ENCODE assay signal across 8 cellular contexts in genomic region chr3:46558184-46559029, GRCh38. TPM values are rescaled to one million over a fixed set of nuclear protein-coding genes. Genes with fewer than 3 reads are reported as not detected.
DNase-seq lines count a peak whose midpoint lies in the region; ATAC-seq and TF ChIP-seq lines count a peak whose summit lies in the region.

No MANE protein-coding gene starts in this region.

- DNase-seq in CMK (ENCODE audit: low read depth) (peak; percentile 68), GM20000 (ENCODE audit: low spot score) (peak; percentile 86), HS-5 (ENCODE audit: low read depth) (peak; percentile 84), SJCRH30 (peak; percentile 34 to 57), cardiac septum (ENCODE audit: low spot score) (peak; percentile 89), putamen (ENCODE audit: low spot score) (peak; percentile 59), aorta (peak; percentile 87 to 92)
- peak; percentile 62 for DNase-seq in activated naive CD4-positive, alpha-beta T cell treated with Interleukin-2 at 50 U/mL for 16 hours

- H3K4me1 ChIP-seq in SJCRH30, result no peaks in the 10 kb centered on the region
- no peaks in the 10 kb centered on the region for H3K4me1 ChIP-seq in aorta (ENCODE audit: control insufficient read depth in 1 of 2, insufficient read depth in 2 of 2, low read length in 2 of 2)

- 23 to 39% methylated on average over 22 of the region's 22 CpGs for WGBS in aorta, 2 donors

- H3K27ac ChIP-seq in SJCRH30 (no peak overlapping the region), aorta (ENCODE audit: low read depth in 1 of 2, low read length in 2 of 2) (no peak overlapping the region)

- peak; percentile 79 for ATAC-seq in aorta (ENCODE audit: low FRiP score)

- peak; percentile 76 for TF ChIP-seq CTCF in GM20000 (IDR thresholded peaks at IDR 0.05; ENCODE audit: extremely low read depth, missing control alignments)

- no peaks in the 10 kb centered on the region for H3K36me3 ChIP-seq in SJCRH30
- H3K36me3 ChIP-seq in aorta (ENCODE audit: control insufficient read depth in 1 of 2, insufficient read depth in 2 of 2, low read length in 1 of 2), result no peaks in the 10 kb centered on the region

- H3K4me3 ChIP-seq in SJCRH30, result no peak overlapping the region
- no peak overlapping the region for H3K4me3 ChIP-seq in aorta (ENCODE audit: low read length in 2 of 2)

- H3K9me3 ChIP-seq in SJCRH30 (replicated peaks), result no peaks in the 10 kb centered on the region
- H3K9me3 ChIP-seq in aorta (ENCODE audit: control insufficient read depth, low read length), result peaks cover 5% of the 10 kb centered on the region

- intact Hi-C loops in cardiac septum (cut with DNase I), result loop anchor here (5.0 kb wide), 1 partner anchor 71 kb away; no protein-coding TSS in a partner anchor
- intact Hi-C loops in aorta (cut with DNase I), result no loop called here

- H3K27me3 ChIP-seq in SJCRH30, result no peaks in the 10 kb centered on the region
- no peaks in the 10 kb centered on the region for H3K27me3 ChIP-seq in aorta (ENCODE audit: control insufficient read depth in 1 of 2, insufficient read depth in 2 of 2, low read length in 1 of 2)

RNA-seq across cellular contexts. Expression of gene LRRC2, which starts 7.7 kb away (rescaled TPM):
- not detected in 2 replicates for total RNA-seq in SJCRH30 (2014; rRNA removed; shearing (Covaris generic))
- total RNA-seq in cardiac septum (70.6 TPM), aorta (1 to 10 TPM in 1 of 2 donors, under 1 TPM in 1; 0.78 to 8.8 TPM)
- under 1 TPM; 0.03 to 0.13 TPM for polyA plus RNA-seq in aorta

RNA-seq across cellular contexts. Expression of gene FAM240A, which starts 53.9 kb away (rescaled TPM):
- total RNA-seq in SJCRH30 (2014; rRNA removed; shearing (Covaris generic)), result not detected in 2 replicates
- total RNA-seq in cardiac septum, result not detected
- total RNA-seq in aorta, result not detected
- polyA plus RNA-seq in aorta, result not detected
